In the genomic region with DNA sequence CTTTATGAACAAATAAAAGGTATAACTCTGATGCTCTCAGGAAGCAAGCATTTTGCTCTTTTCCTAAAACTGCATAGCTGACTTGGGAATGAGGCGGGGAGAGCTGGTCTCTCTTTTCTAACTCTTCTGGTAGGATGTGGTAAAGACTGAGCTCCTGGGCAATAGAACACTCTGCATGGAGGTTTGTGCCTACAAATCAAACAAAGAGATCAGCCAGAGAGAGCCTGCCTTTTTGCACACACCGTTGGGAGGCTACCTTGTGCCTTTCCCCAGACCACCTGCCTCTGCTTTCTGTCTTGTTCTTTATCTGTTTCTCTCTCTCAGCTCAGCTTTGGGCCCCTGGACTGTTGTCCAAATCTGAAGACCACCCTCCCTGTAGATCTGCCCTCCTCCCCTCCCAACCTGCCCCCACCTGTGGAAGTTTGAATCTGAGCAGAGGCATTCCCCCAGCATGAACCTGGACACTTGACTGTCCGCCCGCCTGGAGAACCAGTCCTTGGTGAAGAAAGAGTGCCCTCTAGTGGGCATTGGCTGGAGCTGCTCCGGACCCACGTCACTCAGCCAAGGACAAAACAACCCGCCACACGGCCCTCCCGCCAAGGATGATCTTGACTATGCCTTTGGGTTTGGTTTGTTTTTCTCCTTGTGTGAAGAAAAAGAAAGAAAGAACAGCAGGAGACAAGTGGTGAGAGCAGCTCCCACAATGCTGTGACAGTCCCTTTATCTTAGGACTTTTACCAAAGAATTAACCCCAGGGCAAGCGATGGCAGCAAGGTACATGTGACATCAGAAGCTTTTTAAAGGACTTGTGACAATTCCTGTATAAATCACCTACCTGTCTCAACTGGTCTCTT, we compare ENCODE assay signal across 7 cellular contexts.
DNase-seq lines count a peak whose midpoint lies in the region; ATAC-seq and TF ChIP-seq lines count a peak whose summit lies in the region.

No MANE protein-coding gene starts in this region.

- WGBS in right cardiac atrium, result 22% methylated on average over 10 of the region's 10 CpGs

- ATAC-seq in HG02763 (IDR thresholded peaks at IDR 0.05; ENCODE audit: unreplicated experiment) (peak; percentile 97), right cardiac atrium (peak; percentile 84 to 91)

- no peak overlapping the region for H3K4me3 ChIP-seq in right cardiac atrium (ENCODE audit: low read length)

- peak; percentile 85 for DNase-seq in GM13977 (ENCODE audit: low spot score)
- DNase-seq in NCI-H1105 treated with DMSO at 0.1 percent for 48 hours (lab: John Stamatoyannopoulos, UW), result peak; percentile 95
- peak; percentile 62 for DNase-seq in SW480 (ENCODE audit: low spot score)
- DNase-seq in amygdala (lab: John Stamatoyannopoulos, UW), result peak; percentile 29 to 90 (median 74)
- peak; percentile 83 to 92 (median 90) for DNase-seq in right cardiac atrium
- DNase-seq in renal cortical epithelial cell (ENCODE audit: low read depth), result peak; percentile 59

- peak; percentile 96 for TF ChIP-seq CTCF in GM13977 (IDR thresholded peaks at IDR 0.05; ENCODE audit: extremely low read depth, insufficient read depth, missing control alignments)

- no peaks in the 10 kb centered on the region for H3K27me3 ChIP-seq in right cardiac atrium (ENCODE audit: control insufficient read depth, insufficient read depth)

- peak overlapping the region; percentile 2 for H3K27ac ChIP-seq in right cardiac atrium (ENCODE audit: low read length)

- in situ Hi-C loops in GM13977 (cut with MboI; ENCODE audit: low pct_unique_long_range_greater_than_20kb, low sequenced_read_pairs, unreplicated experiment), result loop anchor here (25.0 kb wide), 1 partner anchor 1375 kb away; no protein-coding TSS in a partner anchor

- intact Hi-C loops in right cardiac atrium (cut with DNase I), result loop anchor here in 3 of 4 donors (2.0 to 10.0 kb wide), 7 partner anchors 72 to 352 kb away; no protein-coding TSS in a partner anchor

- peaks cover 18% of the 10 kb centered on the region for H3K4me1 ChIP-seq in right cardiac atrium (ENCODE audit: control insufficient read depth, insufficient read depth, low read length)

- H3K9me3 ChIP-seq in right cardiac atrium (ENCODE audit: control insufficient read depth, low read length), result no peaks in the 10 kb centered on the region
